In genomic region chr7:78018541-78019456, GRCh38 we compare ENCODE assay signal across 7 cellular contexts.
A peak's percentile ranks its signal among the peaks of the same experiment; 100 is the strongest.
DNase-seq lines count a peak whose midpoint lies in the region; ATAC-seq, FAIRE-seq and TF ChIP-seq lines count a peak whose summit lies in the region.

No MANE protein-coding gene starts in this region.

- H3K79me2 ChIP-seq in astrocyte (ENCODE audit: insufficient read depth, low read length): no peaks in the 10 kb centered on the region

- TF ChIP-seq CTCF in GM12864 (IDR thresholded peaks at IDR 0.05; ENCODE audit: low read depth, low read length, missing control alignments) (no peak), astrocyte (IDR thresholded peaks at IDR 0.05; ENCODE audit: insufficient read depth, low read depth, low read length) (no peak)

- no peaks in the 10 kb centered on the region for H3K36me3 Mint-ChIP-seq in astrocyte (ENCODE audit: low read depth, unreplicated experiment)

- H3K27me3 Mint-ChIP-seq in astrocyte (ENCODE audit: low read depth, unreplicated experiment): no peaks in the 10 kb centered on the region

- peak overlapping the region; percentile 88 for H3K4me3 Mint-ChIP-seq in astrocyte (ENCODE audit: unreplicated experiment)

- no peaks in the 10 kb centered on the region for H3K9me3 ChIP-seq in astrocyte (ENCODE audit: insufficient read depth, low read depth, low read length)
- H3K9me3 ChIP-seq in iPS-15b (ENCODE audit: control insufficient read depth, insufficient read depth, low read length): no peaks in the 10 kb centered on the region

- H3K4me3 ChIP-seq in GM12864 (ENCODE audit: low read depth, low read length): peak overlapping the region; percentile 43
- H3K4me3 ChIP-seq in astrocyte (ENCODE audit: insufficient read depth, low read depth, low read length): peak overlapping the region; percentile 58
- H3K4me3 ChIP-seq in iPS-15b (ENCODE audit: low read depth, low read length): peak overlapping the region; percentile 48
- H3K4me3 ChIP-seq in skin epidermis: peak overlapping the region; percentile 23 to 53 (median 35)

- H3K4me2 ChIP-seq in astrocyte (ENCODE audit: low read length): peak overlapping the region; percentile 88

- peak; percentile 26 for FAIRE-seq in astrocyte (lab: Jason Lieb, UNC)

- no peaks in the 10 kb centered on the region for H3K9me3 Mint-ChIP-seq in astrocyte (ENCODE audit: unreplicated experiment)

- no peaks in the 10 kb centered on the region for H3K36me3 ChIP-seq in astrocyte (ENCODE audit: insufficient read depth, low read length)
- no peaks in the 10 kb centered on the region for H3K36me3 ChIP-seq in iPS-15b (ENCODE audit: control insufficient read depth, insufficient read depth, low read length)

- H3K27me3 ChIP-seq in astrocyte (ENCODE audit: insufficient read depth, low read length) (no peaks in the 10 kb centered on the region), iPS-15b (ENCODE audit: control insufficient read depth, insufficient read depth, low read length) (peaks cover 8% of the 10 kb centered on the region)

- H3K9ac ChIP-seq in astrocyte (ENCODE audit: low read length): peak overlapping the region; percentile 75
- no peak overlapping the region for H3K9ac ChIP-seq in iPS-15b (ENCODE audit: low read depth, low read length)

- H2AFZ ChIP-seq in astrocyte (ENCODE audit: low read depth, low read length): peak overlapping the region; percentile 71

- no peaks in the 10 kb centered on the region for H3K4me1 Mint-ChIP-seq in astrocyte (ENCODE audit: low read depth, unreplicated experiment)

- peak; percentile 17 for ATAC-seq in HG02870 (IDR thresholded peaks at IDR 0.05; ENCODE audit: unreplicated experiment)
- no peak for ATAC-seq in HG03025 (IDR thresholded peaks at IDR 0.05; ENCODE audit: low FRiP score, unreplicated experiment)

- H3K4me1 ChIP-seq in astrocyte (ENCODE audit: insufficient read depth, low read length) (peaks cover 12% of the 10 kb centered on the region), iPS-15b (ENCODE audit: control insufficient read depth, insufficient read depth, low read length) (peaks cover 6% of the 10 kb centered on the region)

- H3K27ac ChIP-seq in astrocyte (ENCODE audit: low read depth, low read length): no peak overlapping the region
- peak overlapping the region in 11 of 21 experiments; percentile 11 to 86 (median 75) for H3K27ac ChIP-seq in skin epidermis

- DNase-seq in GM12864 (ENCODE audit: low read depth) (no peak), NCI-H69 (lab: John Stamatoyannopoulos, UW) (peak; percentile 88), astrocyte (ENCODE audit: low read depth) (peak; percentile 39)

- H4K20me1 ChIP-seq in astrocyte (ENCODE audit: insufficient read depth, low read length): no peaks in the 10 kb centered on the region

- peak overlapping the region; percentile 91 for H3K27ac Mint-ChIP-seq in astrocyte (ENCODE audit: unreplicated experiment)
